In the genomic region with DNA sequence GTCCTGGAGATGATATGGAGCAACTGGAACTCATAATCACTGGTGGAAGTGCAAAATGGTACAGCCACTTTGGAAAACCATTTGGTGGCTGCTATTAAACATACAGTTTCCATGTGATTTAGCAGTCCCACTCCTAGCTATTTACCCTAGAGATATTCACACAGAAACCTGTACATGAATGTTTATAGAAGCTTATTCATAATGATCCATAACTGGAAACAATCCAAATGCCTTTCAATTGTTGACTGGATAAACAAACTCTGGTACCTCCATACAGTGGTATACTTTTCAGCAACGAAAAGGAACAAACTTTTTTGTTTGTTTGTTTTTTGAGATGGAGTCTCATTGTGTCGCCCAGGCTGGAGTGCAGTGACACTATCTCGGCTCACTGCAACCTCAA, we compare ENCODE assay signal across 32 cellular contexts.
"Had no signal": no experiment of that assay in that cellular context is flagged by ENCODE, and none has a peak within 500 bp of the region (broad histone marks: within the 10 kb centered on the region; RNA-seq: fewer than 3 reads in every experiment).

No MANE protein-coding gene starts in this region.

- H3K4me3 ChIP-seq: adrenal gland, body of pancreas, breast epithelium had no signal

- DNase-seq: activated B cell treated with CpG ODN at 0.5 μM for 24 hours; activated CD4-positive, alpha-beta memory T cell treated with anti-CD3 and anti-CD28 coated beads for 36 hours; activated CD4-positive, alpha-beta T cell treated with anti-CD3 and anti-CD28 coated beads for 4 hours; activated CD4-positive, alpha-beta T cell treated with anti-CD3 and anti-CD28 coated beads, Interleukin-2, amount 10 ng/mL, durations not matched to agents 24 days and 14 days; activated CD4-positive, alpha-beta T cell treated with anti-CD3 and anti-CD28 coated beads, Interleukin-2, amount 50 U/mL, for 1 hour; activated CD4-positive, alpha-beta T cell treated with anti-CD3 and anti-CD28 coated beads, Interleukin-2, amount 50 U/mL, for 4 hours; activated CD4-positive, CD25-positive, alpha-beta regulatory T cell treated with anti-CD3 and anti-CD28 coated beads, Interleukin-2, amount 50 U/mL, for 72 hours; activated CD8-positive, alpha-beta memory T cell treated with anti-CD3 and anti-CD28 coated beads, Interleukin-2, amount 50 U/mL, for 4 hours; activated CD8-positive, alpha-beta T cell treated with anti-CD3 and anti-CD28 coated beads for 36 hours; activated effector memory CD4-positive, alpha-beta T cell treated with anti-CD3 and anti-CD28 coated beads, Interleukin-2, amount 50 U/mL, for 16 hours; activated gamma-delta T cell treated with Interleukin-2 at 50 U/mL for 16 hours; activated naive CD4-positive, alpha-beta T cell; activated naive CD4-positive, alpha-beta T cell treated with anti-CD3 and anti-CD28 coated beads for 36 hours; activated naive CD4-positive, alpha-beta T cell treated with anti-CD3 and anti-CD28 coated beads, Interleukin-2, amount 50 U/mL, for 16 hours; activated naive CD8-positive, alpha-beta T cell treated with anti-CD3 and anti-CD28 coated beads for 36 hours; activated T-cell treated with anti-CD3 and anti-CD28 coated beads for 4 hours; activated T-cell treated with anti-CD3 and anti-CD28 coated beads, Interleukin-2, amount 50 U/mL, for 1 hour; activated T-cell treated with anti-CD3 and anti-CD28 coated beads, Interleukin-2, amount 50 U/mL, for 4 hours; activated T-cell treated with anti-CD3 and anti-CD28 coated beads, Interleukin-2, amount 50 U/mL, for 72 hours; adrenal gland; amniotic stem cell; aorta; body of pancreas; brain microvascular endothelial cell; central memory CD4-positive, alpha-beta T cell; T-helper 1 cell; T-helper 2 cell; T-helper 9 cell had no signal

- ATAC-seq: activated CD8-positive, alpha-beta T cell treated with anti-CD3 and anti-CD28 coated beads for 36 hours; activated naive CD4-positive, alpha-beta T cell treated with anti-CD3 and anti-CD28 coated beads, Interleukin-2, amount 50 U/mL, for 72 hours; activated T-cell treated with anti-CD3 and anti-CD28 coated beads, Interleukin-2, amount 50 U/mL, for 4 hours; activated T-cell treated with anti-CD3 and anti-CD28 coated beads, Interleukin-2, amount 50 U/mL, for 72 hours; activated T-helper 17 cell treated with anti-CD3 and anti-CD28 coated beads, Interleukin-2, amount 50 U/mL, for 72 hours; body of pancreas had no signal

- H3K4me1 ChIP-seq: adrenal gland, body of pancreas, breast epithelium had no signal

- H3K27me3 ChIP-seq: adrenal gland, body of pancreas, brain microvascular endothelial cell, breast epithelium had no signal

- H3K9me3 ChIP-seq: adrenal gland, body of pancreas, breast epithelium had no signal

- H3K36me3 ChIP-seq: adrenal gland, brain microvascular endothelial cell, breast epithelium had no signal

- H3K27ac ChIP-seq: adrenal gland, body of pancreas, brain microvascular endothelial cell, breast epithelium, VCaP had no signal
